In genomic region chr1:10210841-10211804, GRCh38 we compare ENCODE assay signal across 1 cellular context.
TF ChIP-seq lines count a peak whose summit lies in the region.

No MANE protein-coding gene starts in this region.

TF ChIP-seq in HEK293, 187 proteins besides CTCF, POLR2A, EP300 and RAD21 (continues in another document):
- TF ChIP-seq ZNF280D (tag by site-specific recombination; IDR thresholded peaks at IDR 0.05), result no peak
- TF ChIP-seq KLF1 (tag by site-specific recombination; IDR thresholded peaks at IDR 0.05), result 0 out of 2 replicates have a peak, but pooled peaks have one; percentile 31
- TF ChIP-seq, protein P1, sequence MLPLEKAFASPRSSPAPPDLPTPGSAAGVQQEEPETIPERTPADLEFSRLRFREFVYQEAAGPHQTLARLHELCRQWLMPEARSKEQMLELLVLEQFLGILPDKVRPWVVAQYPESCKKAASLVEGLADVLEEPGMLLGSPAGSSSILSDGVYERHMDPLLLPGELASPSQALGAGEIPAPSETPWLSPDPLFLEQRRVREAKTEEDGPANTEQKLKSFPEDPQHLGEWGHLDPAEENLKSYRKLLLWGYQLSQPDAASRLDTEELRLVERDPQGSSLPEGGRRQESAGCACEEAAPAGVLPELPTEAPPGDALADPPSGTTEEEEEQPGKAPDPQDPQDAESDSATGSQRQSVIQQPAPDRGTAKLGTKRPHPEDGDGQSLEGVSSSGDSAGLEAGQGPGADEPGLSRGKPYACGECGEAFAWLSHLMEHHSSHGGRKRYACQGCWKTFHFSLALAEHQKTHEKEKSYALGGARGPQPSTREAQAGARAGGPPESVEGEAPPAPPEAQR (tag by site-specific recombination; IDR thresholded peaks at IDR 0.05), result no peak
- TF ChIP-seq PATZ1 (tag by site-specific recombination; IDR thresholded peaks at IDR 0.05), result peak; percentile 95
- TF ChIP-seq, protein P2, sequence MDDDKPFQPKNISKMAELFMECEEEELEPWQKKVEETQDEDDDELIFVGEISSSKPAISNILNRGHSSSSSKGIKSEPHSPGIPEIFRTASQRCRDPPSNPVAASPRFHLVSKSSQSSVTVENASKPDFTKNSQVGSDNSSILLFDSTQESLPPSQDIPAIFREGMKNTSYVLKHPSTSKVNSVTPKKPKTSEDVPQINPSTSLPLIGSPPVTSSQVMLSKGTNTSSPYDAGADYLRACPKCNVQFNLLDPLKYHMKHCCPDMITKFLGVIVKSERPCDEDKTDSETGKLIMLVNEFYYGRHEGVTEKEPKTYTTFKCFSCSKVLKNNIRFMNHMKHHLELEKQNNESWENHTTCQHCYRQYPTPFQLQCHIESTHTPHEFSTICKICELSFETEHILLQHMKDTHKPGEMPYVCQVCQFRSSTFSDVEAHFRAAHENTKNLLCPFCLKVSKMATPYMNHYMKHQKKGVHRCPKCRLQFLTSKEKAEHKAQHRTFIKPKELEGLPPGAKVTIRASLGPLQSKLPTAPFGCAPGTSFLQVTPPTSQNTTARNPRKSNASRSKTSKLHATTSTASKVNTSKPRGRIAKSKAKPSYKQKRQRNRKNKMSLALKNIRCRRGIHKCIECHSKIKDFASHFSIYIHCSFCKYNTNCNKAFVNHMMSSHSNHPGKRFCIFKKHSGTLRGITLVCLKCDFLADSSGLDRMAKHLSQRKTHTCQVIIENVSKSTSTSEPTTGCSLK (tag by site-specific recombination; IDR thresholded peaks at IDR 0.05), result no peak
- TF ChIP-seq GLIS1 (tag by site-specific recombination; IDR thresholded peaks at IDR 0.05), result peak; percentile 31; the same call in 1 of the 2 replicates
- 0 out of 2 replicates have a peak, but pooled peaks have one; percentile 14 for TF ChIP-seq ZXDB (tag by site-specific recombination; IDR thresholded peaks at IDR 0.05)
- peak; percentile 62 for TF ChIP-seq ZNF600 (tag by site-specific recombination; IDR thresholded peaks at IDR 0.05)
- TF ChIP-seq ZNF629 (tag by site-specific recombination; IDR thresholded peaks at IDR 0.05), result peak; percentile 25; the same call in 1 of the 2 replicates
- TF ChIP-seq ZEB2 (tag by site-specific recombination; IDR thresholded peaks at IDR 0.05), result peak; percentile 71
- peak; percentile 90 for TF ChIP-seq ZBTB17 (tag by site-specific recombination; IDR thresholded peaks at IDR 0.05)
- peak; percentile 47; the same call in 1 of the 2 replicates for TF ChIP-seq YY1 (tag by site-specific recombination; IDR thresholded peaks at IDR 0.05)
- no peak; the same call in 1 of the 2 replicates for TF ChIP-seq ZBTB7A (tag by site-specific recombination; IDR thresholded peaks at IDR 0.05; ENCODE audit: low read depth)
- TF ChIP-seq ZNF16 (tag by site-specific recombination; IDR thresholded peaks at IDR 0.05; ENCODE audit: low read depth), result no peak
- TF ChIP-seq ZBTB20 (tag by site-specific recombination; IDR thresholded peaks at IDR 0.05), result peak; percentile 94
- peak; percentile 77; the same call in 1 of the 2 replicates for TF ChIP-seq KLF17 (tag by site-specific recombination; IDR thresholded peaks at IDR 0.05)
- TF ChIP-seq ZNF223 (tag by site-specific recombination; IDR thresholded peaks at IDR 0.05), result 0 out of 2 replicates have a peak, but pooled peaks have one; percentile 11
- TF ChIP-seq IKZF3 (tag by site-specific recombination; IDR thresholded peaks at IDR 0.05), result peak; percentile 67
- TF ChIP-seq, protein P3, sequence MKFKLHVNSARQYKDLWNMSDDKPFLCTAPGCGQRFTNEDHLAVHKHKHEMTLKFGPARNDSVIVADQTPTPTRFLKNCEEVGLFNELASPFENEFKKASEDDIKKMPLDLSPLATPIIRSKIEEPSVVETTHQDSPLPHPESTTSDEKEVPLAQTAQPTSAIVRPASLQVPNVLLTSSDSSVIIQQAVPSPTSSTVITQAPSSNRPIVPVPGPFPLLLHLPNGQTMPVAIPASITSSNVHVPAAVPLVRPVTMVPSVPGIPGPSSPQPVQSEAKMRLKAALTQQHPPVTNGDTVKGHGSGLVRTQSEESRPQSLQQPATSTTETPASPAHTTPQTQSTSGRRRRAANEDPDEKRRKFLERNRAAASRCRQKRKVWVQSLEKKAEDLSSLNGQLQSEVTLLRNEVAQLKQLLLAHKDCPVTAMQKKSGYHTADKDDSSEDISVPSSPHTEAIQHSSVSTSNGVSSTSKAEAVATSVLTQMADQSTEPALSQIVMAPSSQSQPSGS (tag by site-specific recombination; IDR thresholded peaks at IDR 0.05; ENCODE audit: low read depth), result no peak
- TF ChIP-seq, protein P4, sequence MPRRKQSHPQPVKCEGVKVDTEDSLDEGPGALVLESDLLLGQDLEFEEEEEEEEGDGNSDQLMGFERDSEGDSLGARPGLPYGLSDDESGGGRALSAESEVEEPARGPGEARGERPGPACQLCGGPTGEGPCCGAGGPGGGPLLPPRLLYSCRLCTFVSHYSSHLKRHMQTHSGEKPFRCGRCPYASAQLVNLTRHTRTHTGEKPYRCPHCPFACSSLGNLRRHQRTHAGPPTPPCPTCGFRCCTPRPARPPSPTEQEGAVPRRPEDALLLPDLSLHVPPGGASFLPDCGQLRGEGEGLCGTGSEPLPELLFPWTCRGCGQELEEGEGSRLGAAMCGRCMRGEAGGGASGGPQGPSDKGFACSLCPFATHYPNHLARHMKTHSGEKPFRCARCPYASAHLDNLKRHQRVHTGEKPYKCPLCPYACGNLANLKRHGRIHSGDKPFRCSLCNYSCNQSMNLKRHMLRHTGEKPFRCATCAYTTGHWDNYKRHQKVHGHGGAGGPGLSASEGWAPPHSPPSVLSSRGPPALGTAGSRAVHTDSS (tag by site-specific recombination; IDR thresholded peaks at IDR 0.05), result peak; percentile 77
- TF ChIP-seq ZNF548 (tag by site-specific recombination; IDR thresholded peaks at IDR 0.05), result no peak
- no peak for TF ChIP-seq HOXD13 (CRISPR knock-in tag; IDR thresholded peaks at IDR 0.05; ENCODE audit: borderline replicate concordance)
- TF ChIP-seq ZNF558 (tag by site-specific recombination; IDR thresholded peaks at IDR 0.05), result no peak
- TF ChIP-seq ZBTB1 (tag by site-specific recombination; IDR thresholded peaks at IDR 0.05), result no peak
- TF ChIP-seq ZNF707 (tag by site-specific recombination; IDR thresholded peaks at IDR 0.05), result no peak
- 0 out of 2 replicates have a peak, but pooled peaks have one; percentile 23 for TF ChIP-seq ZNF610 (tag by site-specific recombination; IDR thresholded peaks at IDR 0.05; ENCODE audit: borderline replicate concordance)
- TF ChIP-seq YY2 (tag by site-specific recombination; IDR thresholded peaks at IDR 0.05), result no peak
- no peak for TF ChIP-seq ZNF248 (tag by site-specific recombination; IDR thresholded peaks at IDR 0.05)
- peak; percentile 54; the same call in 1 of the 2 replicates for TF ChIP-seq ZIC2 (tag by site-specific recombination; IDR thresholded peaks at IDR 0.05)
- no peak for TF ChIP-seq ZNF221 (tag by site-specific recombination; IDR thresholded peaks at IDR 0.05; ENCODE audit: borderline replicate concordance)
- TF ChIP-seq ZNF324 (tag by site-specific recombination; IDR thresholded peaks at IDR 0.05), result no peak
- 0 out of 2 replicates have a peak, but pooled peaks have one; percentile 46 for TF ChIP-seq ZFP37 (tag by site-specific recombination; IDR thresholded peaks at IDR 0.05)
- peak; percentile 76 for TF ChIP-seq GLIS2 (tag by site-specific recombination; IDR thresholded peaks at IDR 0.05)
- peak; percentile 34; the same call in 1 of the 2 replicates for TF ChIP-seq WT1 (tag by site-specific recombination; IDR thresholded peaks at IDR 0.05)
- no peak for TF ChIP-seq ZBTB11 (tag by site-specific recombination; conservative IDR thresholded peaks at IDR 0.05; ENCODE audit: low read depth)
- TF ChIP-seq ZNF341 (tag by site-specific recombination; IDR thresholded peaks at IDR 0.05; ENCODE audit: low read depth), result peak; percentile 93
- TF ChIP-seq SP7 (tag by site-specific recombination; IDR thresholded peaks at IDR 0.05), result peak; percentile 41; the same call in 1 of the 2 replicates
- peak; percentile 36; the same call in 1 of the 2 replicates for TF ChIP-seq ZNF398 (tag by site-specific recombination; IDR thresholded peaks at IDR 0.05)
- TF ChIP-seq, protein P5, sequence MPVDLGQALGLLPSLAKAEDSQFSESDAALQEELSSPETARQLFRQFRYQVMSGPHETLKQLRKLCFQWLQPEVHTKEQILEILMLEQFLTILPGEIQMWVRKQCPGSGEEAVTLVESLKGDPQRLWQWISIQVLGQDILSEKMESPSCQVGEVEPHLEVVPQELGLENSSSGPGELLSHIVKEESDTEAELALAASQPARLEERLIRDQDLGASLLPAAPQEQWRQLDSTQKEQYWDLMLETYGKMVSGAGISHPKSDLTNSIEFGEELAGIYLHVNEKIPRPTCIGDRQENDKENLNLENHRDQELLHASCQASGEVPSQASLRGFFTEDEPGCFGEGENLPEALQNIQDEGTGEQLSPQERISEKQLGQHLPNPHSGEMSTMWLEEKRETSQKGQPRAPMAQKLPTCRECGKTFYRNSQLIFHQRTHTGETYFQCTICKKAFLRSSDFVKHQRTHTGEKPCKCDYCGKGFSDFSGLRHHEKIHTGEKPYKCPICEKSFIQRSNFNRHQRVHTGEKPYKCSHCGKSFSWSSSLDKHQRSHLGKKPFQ (tag by site-specific recombination; IDR thresholded peaks at IDR 0.05), result peak; percentile 87
